7 cellular contexts compared by ENCODE assay signal in genomic region chr7:154881526-154881925, GRCh38.
"Had no signal": no experiment of that assay in that cellular context is flagged by ENCODE, and none has a peak within 500 bp of the region (broad histone marks: within the 10 kb centered on the region; RNA-seq: fewer than 3 reads in every experiment).

No MANE protein-coding gene starts in this region.

- ATAC-seq: GM23338 had no signal

- H2AFZ ChIP-seq: GM23338 had no signal

- H3K4me3 ChIP-seq: GM23338 had no signal

- H3K4me2 ChIP-seq: GM23338 had no signal

- FAIRE-seq: H1, H54, HTR-8/SVneo had no signal

- DNase-seq: H9, HCEC 1CT, KG1 had no signal
